ENCODE assay signal across 1 cellular context in genomic region chr2:96909651-96910050, GRCh38.
TF ChIP-seq lines count a peak whose summit lies in the region.

No MANE protein-coding gene starts in this region.

TF ChIP-seq in H1, 55 proteins besides CTCF, POLR2A, EP300 and RAD21:
- TF ChIP-seq SP2 (IDR thresholded peaks at IDR 0.05; ENCODE audit: low read length) = no peak
- TF ChIP-seq BCL11A (IDR thresholded peaks at IDR 0.05; ENCODE audit: low read depth in 2 of 2, low read length in 2 of 2) = no peak
